Comparison of ENCODE assay signal across 9 cellular contexts in the genomic region with DNA sequence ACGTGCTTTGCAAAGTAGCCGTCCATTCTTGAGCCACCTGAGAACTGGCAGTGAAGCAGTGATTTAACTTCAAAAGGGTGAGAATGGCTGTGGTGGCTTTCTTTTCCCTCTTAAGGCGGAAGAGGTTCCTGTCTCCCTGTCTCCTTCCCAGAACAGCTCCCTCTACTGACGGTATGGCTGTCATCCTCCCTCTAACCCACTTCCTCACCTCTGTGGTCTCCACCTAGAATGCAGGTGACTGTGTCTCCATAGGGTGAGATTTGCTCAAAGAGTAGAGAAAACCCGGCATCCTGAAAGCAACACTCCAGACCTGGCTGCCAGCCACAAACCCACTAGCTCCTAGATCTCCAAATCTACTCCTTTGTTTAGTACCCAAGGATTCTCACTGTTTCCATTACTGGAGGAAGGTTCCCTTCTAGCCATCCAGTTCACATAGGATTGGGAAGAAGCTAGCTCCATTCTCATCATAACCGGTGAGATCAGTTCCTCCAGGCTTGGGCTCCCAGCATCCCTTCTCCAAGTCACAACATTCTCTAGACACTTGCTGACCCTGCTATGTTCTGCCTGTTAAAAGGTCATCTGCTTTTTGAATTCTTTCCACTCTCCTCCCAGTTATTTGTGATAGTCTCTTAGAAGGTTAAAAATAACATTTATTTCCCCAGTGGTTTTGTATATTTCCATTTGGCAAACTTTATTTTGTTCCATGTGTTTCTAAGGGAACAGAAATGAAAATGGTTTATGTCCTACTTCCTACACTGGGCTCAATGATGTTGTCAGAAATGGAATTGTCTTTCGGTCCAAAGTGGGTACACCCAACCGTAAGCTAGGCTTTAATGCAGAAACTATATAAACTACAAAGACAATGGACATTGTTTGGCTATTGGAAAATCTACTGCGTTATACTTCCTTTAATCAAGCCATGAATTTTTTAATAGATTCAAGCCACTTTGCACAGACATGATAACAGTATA.
DNase-seq lines count a peak whose midpoint lies in the region; ATAC-seq and TF ChIP-seq lines count a peak whose summit lies in the region.
"Had no signal": no experiment of that assay in that cellular context is flagged by ENCODE, and none has a peak within 500 bp of the region (broad histone marks: within the 10 kb centered on the region; RNA-seq: fewer than 3 reads in every experiment).

No MANE protein-coding gene starts in this region.

- no peaks in the 10 kb centered on the region for H3K9me3 ChIP-seq in CD4-positive, alpha-beta T cell (ENCODE audit: control insufficient read depth, low read length)
- H3K9me3 ChIP-seq in HCT116 (ENCODE audit: control insufficient read depth in 1 of 2, insufficient read depth in 1 of 2, low read depth in 1 of 2, low read length in 2 of 2) (no peaks in the 10 kb centered on the region), liver (ENCODE audit: control insufficient read depth in 4 of 4, low read length in 3 of 4) (no peaks in the 10 kb centered on the region)

- H3K4me1 ChIP-seq in HCT116 (ENCODE audit: control insufficient read depth in 1 of 2, insufficient read depth in 2 of 2, low read length in 2 of 2), result peaks cover 4 to 27% of the 10 kb centered on the region in 2 experiments; a peak in 2 of 4 replicates
- peaks cover 0 to 8% (median 2%) of the 10 kb centered on the region in 4 donors for H3K4me1 ChIP-seq in liver (ENCODE audit: control insufficient read depth in 4 of 4, insufficient read depth in 4 of 4, low read length in 3 of 4)

- intact Hi-C loops in CD4-positive, alpha-beta T cell (cut with DNase I, micrococcal nuclease), result loop anchor here (2.0 to 5.0 kb wide), 3 partner anchors 64 to 445 kb away; no protein-coding TSS in a partner anchor
- intact Hi-C loops in HCT116 (cut with micrococcal nuclease), result loop anchor here (5.0 kb wide), 1 partner anchor 81 kb away; no protein-coding TSS in a partner anchor

- H3K9me3 Mint-ChIP-seq in CD4-positive, alpha-beta T cell, result no peaks in the 10 kb centered on the region
- no peaks in the 10 kb centered on the region for H3K9me3 Mint-ChIP-seq in activated naive CD8-positive, alpha-beta T cell treated with anti-CD3 and anti-CD28 coated beads for 36 hours

- DNase-seq in CD4-positive, alpha-beta T cell, result peak in 1 of 10 experiments; percentile 6
- DNase-seq in HCT116 (ENCODE audit: low read depth, low spot score) (peak; percentile 65), GM20000 (ENCODE audit: low spot score) (no peak), ecto neural progenitor cell (ENCODE audit: low spot score) (no peak)
- peak; percentile 6 for DNase-seq in activated naive CD8-positive, alpha-beta T cell treated with anti-CD3 and anti-CD28 coated beads for 36 hours
- DNase-seq: left cardiac atrium had no signal

- no peaks in the 10 kb centered on the region for H3K27me3 ChIP-seq in CD4-positive, alpha-beta T cell (ENCODE audit: control insufficient read depth, insufficient read depth, low read length)
- no peaks in the 10 kb centered on the region for H3K27me3 ChIP-seq in HCT116 (ENCODE audit: insufficient read depth, low read length)
- H3K27me3 ChIP-seq in liver (ENCODE audit: control insufficient read depth in 4 of 4, insufficient read depth in 4 of 4, low read length in 3 of 4), result no peaks in the 10 kb centered on the region

- H3K4me3 Mint-ChIP-seq in CD4-positive, alpha-beta T cell, result peak overlapping the region; percentile 39
- H3K4me3 Mint-ChIP-seq in activated naive CD8-positive, alpha-beta T cell treated with anti-CD3 and anti-CD28 coated beads for 36 hours, result no peak overlapping the region

- peak overlapping the region; percentile 83 for H3K27ac Mint-ChIP-seq in CD4-positive, alpha-beta T cell
- peak overlapping the region; percentile 47 for H3K27ac Mint-ChIP-seq in activated naive CD8-positive, alpha-beta T cell treated with anti-CD3 and anti-CD28 coated beads for 36 hours

- H3K4me3 ChIP-seq in HCT116 (replicated peaks in 1 of 2; ENCODE audit: low read depth in 1 of 2, low read length in 2 of 2) (no peak overlapping the region), liver (ENCODE audit: low read depth in 1 of 3, low read length in 3 of 3) (no peak overlapping the region)

- WGBS in liver, result 72% methylated on average over 9 of the region's 9 CpGs

- H3K27ac ChIP-seq in CD4-positive, alpha-beta T cell (ENCODE audit: low read depth, low read length), result no peak overlapping the region
- H3K27ac ChIP-seq in HCT116 (ENCODE audit: low read depth, low read length) (no peak overlapping the region), liver (ENCODE audit: low read depth in 1 of 2, low read length in 2 of 2) (no peak overlapping the region)

- 0 out of 2 replicates have a peak, but pooled peaks cover 6% of the 10 kb centered on the region for H3K9me2 ChIP-seq in HCT116 (ENCODE audit: insufficient read depth)

- peaks cover 22% of the 10 kb centered on the region for H3K4me1 Mint-ChIP-seq in CD4-positive, alpha-beta T cell (ENCODE audit: low read depth)
- H3K4me1 Mint-ChIP-seq in activated naive CD8-positive, alpha-beta T cell treated with anti-CD3 and anti-CD28 coated beads for 36 hours, result peaks cover 37% of the 10 kb centered on the region

- peaks cover 5% of the 10 kb centered on the region for H3K36me3 Mint-ChIP-seq in CD4-positive, alpha-beta T cell (ENCODE audit: low read depth)
- H3K36me3 Mint-ChIP-seq in activated naive CD8-positive, alpha-beta T cell treated with anti-CD3 and anti-CD28 coated beads for 36 hours, result no peaks in the 10 kb centered on the region

- TF ChIP-seq CTCF in CD4-positive, alpha-beta T cell (IDR thresholded peaks at IDR 0.05), result peak; percentile 14
- peak; percentile 28 to 81 (median 78); a peak in 5 of 6 replicates for TF ChIP-seq CTCF in HCT116 (IDR thresholded peaks at IDR 0.05 in 2 of 3, conservative IDR thresholded peaks at IDR 0.05 in 1 of 3; ENCODE audit: borderline replicate concordance in 1 of 3, insufficient read depth in 1 of 3, low read depth in 2 of 3, low read length in 2 of 3)
- TF ChIP-seq CTCF in liver (IDR thresholded peaks at IDR 0.05; ENCODE audit: low read depth, low read length, missing input control), result peak; percentile 38
- no peak for TF ChIP-seq CTCF in GM20000 (IDR thresholded peaks at IDR 0.05; ENCODE audit: extremely low read depth, missing control alignments)

- CTCF ChIA-PET in CD4-positive, alpha-beta T cell (lab: Charles Lee), result interaction anchor here (1.0 to 1.6 kb wide), 3 partner anchors 15 to 65 kb away, joined by 3 to 5 read pairs (median 3); no protein-coding TSS in a partner anchor
- CTCF ChIA-PET in HCT116 (lab: Charles Lee), result interaction anchor here (0.9 to 1.5 kb wide), 2 partner anchors 10 to 446 kb away, joined by 3 to 9 read pairs; no protein-coding TSS in a partner anchor

- H4K20me1 ChIP-seq in HCT116 (ENCODE audit: insufficient read depth), result no peaks in the 10 kb centered on the region

- H3K4me2 ChIP-seq in HCT116 (ENCODE audit: low read length), result no peak overlapping the region

- H3K9ac ChIP-seq in HCT116 (ENCODE audit: low read length), result no peak overlapping the region
- H3K9ac ChIP-seq in liver (ENCODE audit: low read depth in 1 of 2, low read length in 2 of 2), result no peak overlapping the region

- no peak for ATAC-seq in CD4-positive, alpha-beta T cell (ENCODE audit: poor library complexity)
- ATAC-seq in HCT116, result peak; percentile 79
- ATAC-seq in GM21737 (IDR thresholded peaks at IDR 0.05; ENCODE audit: unreplicated experiment), result no peak
- ATAC-seq in HG02759 (IDR thresholded peaks at IDR 0.05; ENCODE audit: unreplicated experiment), result no peak

- POLR2A ChIA-PET in CD4-positive, alpha-beta T cell (lab: Charles Lee), result no interaction called here
- POLR2A ChIA-PET in HCT116 (lab: Charles Lee), result no interaction called here

- H3K27me3 Mint-ChIP-seq in CD4-positive, alpha-beta T cell, result no peaks in the 10 kb centered on the region
- no peaks in the 10 kb centered on the region for H3K27me3 Mint-ChIP-seq in activated naive CD8-positive, alpha-beta T cell treated with anti-CD3 and anti-CD28 coated beads for 36 hours

- TF ChIP-seq RAD21 in HCT116 (IDR thresholded peaks at IDR 0.05; ENCODE audit: low read depth) (peak; percentile 29; the same call in 1 of the 2 replicates), liver (IDR thresholded peaks at IDR 0.05) (peak; percentile 45 to 75)

- peak overlapping the region; percentile 93 for H2AFZ ChIP-seq in HCT116 (ENCODE audit: low read depth, low read length, poor library complexity, severe bottlenecking)

- BruUV-seq in HCT116 (replicated peaks; lab: Mats Ljungman, UMichigan), result no TSS peak

- TF ChIP-seq POLR2A in HCT116 (IDR thresholded peaks at IDR 0.05; ENCODE audit: borderline replicate concordance, extremely low read depth, insufficient read depth, insufficient read length), result no peak

- H3K36me3 ChIP-seq in HCT116 (ENCODE audit: control insufficient read depth in 1 of 2, insufficient read depth in 2 of 2, low read length in 2 of 2), result no peaks in the 10 kb centered on the region
- H3K36me3 ChIP-seq in liver (ENCODE audit: control insufficient read depth in 4 of 4, insufficient read depth in 3 of 4, low read depth in 1 of 4, low read length in 3 of 4), result no peaks in the 10 kb centered on the region

- no peaks in the 10 kb centered on the region for H3K79me2 ChIP-seq in HCT116 (ENCODE audit: insufficient read depth, low read length)

- RAD21 ChIA-PET in HCT116 (lab: Charles Lee; ENCODE audit: low non-redundant PET in 1 of 2, low total read pairs in 2 of 2, uncharacterized antibody in 2 of 2, unreplicated experiment in 2 of 2), result interaction anchor here in 1 of 2 experiments (0.6 kb wide), 1 partner anchor 147 kb away, joined by 3 read pairs; no protein-coding TSS in a partner anchor

TF ChIP-seq in HCT116, 20 proteins besides CTCF, POLR2A, EP300 and RAD21 (continues in another document):
- no peak for TF ChIP-seq FOSL1 (IDR thresholded peaks at IDR 0.05; ENCODE audit: low read depth)

TF ChIP-seq in liver, 16 proteins besides CTCF, POLR2A, EP300 and RAD21:
- TF ChIP-seq JUND (IDR thresholded peaks at IDR 0.05), result no peak
- TF ChIP-seq NR2F2 (IDR thresholded peaks at IDR 0.05), result peak; percentile 72
- peak; percentile 35 for TF ChIP-seq SP1 (IDR thresholded peaks at IDR 0.05)

Comparison
In these comparisons a context has a peak if more than half of its experiments do, and no peak if none do; other contexts are left out.
1. DNase-seq: peak in HCT116 (single experiment) and activated naive CD8-positive, alpha-beta T cell treated with anti-CD3 and anti-CD28 coated beads for 36 hours (single experiment); none in GM20000 (single experiment) and ecto neural progenitor cell (single experiment).